Comparison of ENCODE assay signal across 34 cellular contexts in the genomic region with DNA sequence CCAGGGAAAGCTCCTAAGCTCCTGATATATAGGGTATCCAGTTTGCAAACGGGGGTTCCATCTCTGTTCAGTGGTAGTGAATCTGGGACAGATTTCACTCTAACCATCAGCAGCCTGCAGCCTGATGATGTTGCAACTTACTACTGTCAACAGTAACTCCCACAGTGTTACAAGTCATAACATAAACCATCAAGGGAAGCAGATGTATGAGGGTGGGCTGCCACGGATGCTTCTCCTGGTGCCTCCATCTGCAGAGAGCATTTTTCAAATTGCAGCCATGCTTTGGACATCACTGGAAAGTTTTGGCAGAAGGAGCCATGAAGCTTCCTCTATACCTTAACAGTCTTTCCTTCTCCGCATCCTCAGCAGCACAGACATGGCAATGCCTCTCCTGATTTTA.
"Had no signal": no experiment of that assay in that cellular context is flagged by ENCODE, and none has a peak within 500 bp of the region (broad histone marks: within the 10 kb centered on the region; RNA-seq: fewer than 3 reads in every experiment).

No MANE protein-coding gene starts in this region.

- H3K9me3 Mint-ChIP-seq: activated CD4-positive, alpha-beta memory T cell treated with anti-CD3 and anti-CD28 coated beads for 36 hours; activated naive CD4-positive, alpha-beta T cell treated with anti-CD3 and anti-CD28 coated beads, Interleukin-2, amount 10 ng/mL, durations not matched to agents 7 days and 5 days; activated naive CD8-positive, alpha-beta T cell treated with anti-CD3 and anti-CD28 coated beads, Interleukin-2, amount 50 U/mL, for 24 hours; activated T-cell treated with anti-CD3 and anti-CD28 coated beads, Interleukin-2, amount 50 U/mL, for 4 hours; activated T-helper 1 cell treated with anti-CD3 and anti-CD28 coated beads, Interleukin-12 subunit alpha, Interleukin-12 subunit beta, Interleukin-2, Interleukin-4 antibody, amounts not matched to agents 30 ng/mL and 10 ng/mL and 1 ng/mL, durations not matched to agents 14 hours and 24 hours and 36 hours; T-helper 1 cell treated with Interleukin-12 subunit alpha and Interleukin-12 subunit beta and Interleukin-4 antibody, amounts not matched to agents 30 μg/mL and 1 μg/mL, for 36 hours; T-helper 2 cell treated with Interferon-gamma antibody and Interleukin-4, amounts not matched to agents 5 μg/mL and 100 μg/mL, for 36 hours had no signal

- H3K4me1 ChIP-seq: Peyer's patch, SJSA1 had no signal

- H3K36me3 ChIP-seq: brain microvascular endothelial cell, Peyer's patch, SJSA1 had no signal

- H3K4me2 ChIP-seq: SK-N-SH had no signal

- H3K27ac Mint-ChIP-seq: activated CD4-positive, alpha-beta memory T cell treated with anti-CD3 and anti-CD28 coated beads for 36 hours; activated naive CD4-positive, alpha-beta T cell treated with anti-CD3 and anti-CD28 coated beads, Interleukin-2, amount 10 ng/mL, durations not matched to agents 7 days and 5 days; activated naive CD8-positive, alpha-beta T cell; activated naive CD8-positive, alpha-beta T cell treated with anti-CD3 and anti-CD28 coated beads, Interleukin-2, amount 50 U/mL, for 24 hours; activated T-helper 1 cell treated with anti-CD3 and anti-CD28 coated beads, Interleukin-12 subunit alpha, Interleukin-12 subunit beta, Interleukin-2, Interleukin-4 antibody, amounts not matched to agents 30 ng/mL and 10 ng/mL and 1 ng/mL, durations not matched to agents 14 hours and 24 hours and 36 hours; T-helper 1 cell treated with Interleukin-12 subunit alpha and Interleukin-12 subunit beta and Interleukin-4 antibody, amounts not matched to agents 30 μg/mL and 1 μg/mL, for 36 hours; T-helper 2 cell treated with Interferon-gamma antibody and Interleukin-4, amounts not matched to agents 5 μg/mL and 100 μg/mL, for 36 hours had no signal

- H3K27me3 ChIP-seq: Peyer's patch had no signal

- H3K4me1 Mint-ChIP-seq: activated naive CD4-positive, alpha-beta T cell treated with anti-CD3 and anti-CD28 coated beads, Interleukin-2, amount 10 ng/mL, durations not matched to agents 7 days and 5 days; activated naive CD8-positive, alpha-beta T cell treated with anti-CD3 and anti-CD28 coated beads, Interleukin-2, amount 50 U/mL, for 24 hours had no signal

- H3K27ac ChIP-seq: brain microvascular endothelial cell, Peyer's patch, SJSA1 had no signal

- H3K4me3 ChIP-seq: Peyer's patch, SJSA1 had no signal

- H3K9ac ChIP-seq: SK-N-SH had no signal

- H3K4me3 Mint-ChIP-seq: activated CD4-positive, alpha-beta memory T cell treated with anti-CD3 and anti-CD28 coated beads for 36 hours; activated naive CD4-positive, alpha-beta T cell treated with anti-CD3 and anti-CD28 coated beads, Interleukin-2, amount 10 ng/mL, durations not matched to agents 7 days and 5 days; activated naive CD8-positive, alpha-beta T cell; activated naive CD8-positive, alpha-beta T cell treated with anti-CD3 and anti-CD28 coated beads, Interleukin-2, amount 50 U/mL, for 24 hours; activated T-cell treated with anti-CD3 and anti-CD28 coated beads, Interleukin-2, amount 50 U/mL, for 4 hours; activated T-helper 1 cell treated with anti-CD3 and anti-CD28 coated beads, Interleukin-12 subunit alpha, Interleukin-12 subunit beta, Interleukin-2, Interleukin-4 antibody, amounts not matched to agents 30 ng/mL and 10 ng/mL and 1 ng/mL, durations not matched to agents 14 hours and 24 hours and 36 hours; T-helper 1 cell treated with Interleukin-12 subunit alpha and Interleukin-12 subunit beta and Interleukin-4 antibody, amounts not matched to agents 30 μg/mL and 1 μg/mL, for 36 hours; T-helper 2 cell treated with Interferon-gamma antibody and Interleukin-4, amounts not matched to agents 5 μg/mL and 100 μg/mL, for 36 hours had no signal

- H3K9me3 ChIP-seq: Peyer's patch, SJSA1, SK-N-SH had no signal

- H3K36me3 Mint-ChIP-seq: activated CD4-positive, alpha-beta memory T cell treated with anti-CD3 and anti-CD28 coated beads for 36 hours; activated naive CD4-positive, alpha-beta T cell treated with anti-CD3 and anti-CD28 coated beads, Interleukin-2, amount 10 ng/mL, durations not matched to agents 7 days and 5 days; activated naive CD8-positive, alpha-beta T cell had no signal

- ATAC-seq: activated naive CD8-positive, alpha-beta T cell treated with anti-CD3 and anti-CD28 coated beads, Interleukin-2, amount 50 U/mL, for 24 hours; activated T-cell treated with anti-CD3 and anti-CD28 coated beads, Interleukin-2, amount 50 U/mL, for 4 hours had no signal

- H3K9me2 ChIP-seq: SK-N-SH had no signal

- DNase-seq: activated CD4-positive, alpha-beta memory T cell treated with anti-CD3 and anti-CD28 coated beads for 36 hours; activated CD4-positive, alpha-beta T cell treated with anti-CD3 and anti-CD28 coated beads for 4 hours; activated CD4-positive, alpha-beta T cell treated with anti-CD3 and anti-CD28 coated beads, Interleukin-2, amount 50 U/mL, for 1 hour; activated CD4-positive, CD25-positive, alpha-beta regulatory T cell treated with anti-CD3 and anti-CD28 coated beads, Interleukin-2, amount 50 U/mL, for 72 hours; activated CD8-positive, alpha-beta memory T cell treated with anti-CD3 and anti-CD28 coated beads, Interleukin-2, amount 50 U/mL, for 4 hours; activated gamma-delta T cell treated with Interleukin-2 at 50 U/mL for 16 hours; activated naive CD4-positive, alpha-beta T cell treated with anti-CD3 and anti-CD28 coated beads, Interleukin-2, amount 10 ng/mL, durations not matched to agents 7 days and 5 days; activated naive CD8-positive, alpha-beta T cell treated with anti-CD3 and anti-CD28 coated beads, Interleukin-2, amount 50 U/mL, for 24 hours; activated T-cell treated with anti-CD3 and anti-CD28 coated beads for 4 hours; activated T-cell treated with anti-CD3 and anti-CD28 coated beads, Interleukin-2, amount 50 U/mL, for 4 hours; amniotic stem cell; aorta; brain microvascular endothelial cell; central memory CD4-positive, alpha-beta T cell; NCI-H1092 treated with DMSO at 0.1 percent for 48 hours; NCI-H1417; NCI-H146; NCI-H187; NCI-H2029 treated with DMSO at 0.1 percent for 48 hours; NCI-H2107; NCI-H2171; NCI-H510A; NCI-H526; NCI-H748 treated with DMSO at 0.1 percent for 48 hours; NK-92 treated with Interleukin-12 subunit alpha and Interleukin-12 subunit beta, amount 100 ng/mL, for 24 hours; RPMI8226; SHP77 treated with DMSO at 0.1 percent for 48 hours had no signal
